In genomic region chr16:1316033-1316405, GRCh38 we compare ENCODE assay signal across 16 cellular contexts. TPM values are rescaled to one million over a fixed set of nuclear protein-coding genes. Genes with fewer than 3 reads are reported as not detected.
DNase-seq lines count a peak whose midpoint lies in the region; ATAC-seq, FAIRE-seq and TF ChIP-seq lines count a peak whose summit lies in the region.
"Had no signal": no experiment of that assay in that cellular context is flagged by ENCODE, and none has a peak within 500 bp of the region (broad histone marks: within the 10 kb centered on the region; RNA-seq: fewer than 3 reads in every experiment).

No MANE protein-coding gene starts in this region.

- H3K4me3 Mint-ChIP-seq in activated naive CD4-positive, alpha-beta T cell treated with anti-CD3 and anti-CD28 coated beads, Interleukin-2, amount 10 ng/mL, durations not matched to agents 7 days and 5 days = no peak overlapping the region
- H3K4me3 Mint-ChIP-seq in activated naive CD4-positive, alpha-beta T cell treated with anti-CD3 and anti-CD28 coated beads for 36 hours = no peak overlapping the region
- no peak overlapping the region for H3K4me3 Mint-ChIP-seq in T-helper 17 cell
- H3K4me3 Mint-ChIP-seq: B cell; CD4-positive, alpha-beta T cell had no signal

- no peak overlapping the region for H3K4me3 ChIP-seq in osteoblast (ENCODE audit: insufficient read depth, low read length)
- H3K4me3 ChIP-seq: GM23248, HAP-1 had no signal

- H3K4me2 ChIP-seq in osteoblast (ENCODE audit: insufficient read depth, low read length) = no peak overlapping the region

- H4K20me1 ChIP-seq in osteoblast (ENCODE audit: insufficient read depth, low read length) = peaks cover 83% of the 10 kb centered on the region

- peaks cover 53% of the 10 kb centered on the region for H3K36me3 Mint-ChIP-seq in activated naive CD4-positive, alpha-beta T cell treated with anti-CD3 and anti-CD28 coated beads, Interleukin-2, amount 10 ng/mL, durations not matched to agents 7 days and 5 days
- H3K36me3 Mint-ChIP-seq in activated naive CD4-positive, alpha-beta T cell treated with anti-CD3 and anti-CD28 coated beads for 36 hours (ENCODE audit: low read depth) = peaks cover 57% of the 10 kb centered on the region
- peaks cover 3% of the 10 kb centered on the region for H3K36me3 Mint-ChIP-seq in T-helper 17 cell (ENCODE audit: low read depth)

- CTCF ChIA-PET in activated naive CD4-positive, alpha-beta T cell treated with anti-CD3 and anti-CD28 coated beads, Interleukin-2, amount 10 ng/mL, durations not matched to agents 7 days and 5 days (lab: Charles Lee) = no interaction called here
- CTCF ChIA-PET in activated naive CD4-positive, alpha-beta T cell treated with anti-CD3 and anti-CD28 coated beads for 36 hours (lab: Charles Lee) = interaction anchor here (1.4 kb wide), 1 partner anchor 47 kb away, joined by 5 read pairs; no protein-coding TSS in a partner anchor

- no peak for TF ChIP-seq CTCF in osteoblast (IDR thresholded peaks at IDR 0.05; ENCODE audit: extremely low read depth, low read depth, low read length)

- no peaks in the 10 kb centered on the region for H3K9me3 ChIP-seq in T-helper 17 cell (ENCODE audit: control insufficient read depth, low read length, poor library complexity, severe bottlenecking)
- H3K9me3 ChIP-seq in osteoblast (ENCODE audit: low read depth, low read length) = no peaks in the 10 kb centered on the region
- H3K9me3 ChIP-seq: HAP-1 had no signal

- intact Hi-C loops in activated naive CD4-positive, alpha-beta T cell treated with anti-CD3 and anti-CD28 coated beads for 36 hours (cut with micrococcal nuclease) = no loop called here

- peaks cover 94% of the 10 kb centered on the region for H3K79me2 ChIP-seq in osteoblast (ENCODE audit: insufficient read depth, low read length)

- no peak overlapping the region for H2AFZ ChIP-seq in osteoblast (ENCODE audit: low read length)
- H2AFZ ChIP-seq: GM23248 had no signal

- peak overlapping the region; percentile 52 for H3K27ac Mint-ChIP-seq in activated naive CD4-positive, alpha-beta T cell treated with anti-CD3 and anti-CD28 coated beads, Interleukin-2, amount 10 ng/mL, durations not matched to agents 7 days and 5 days
- H3K27ac Mint-ChIP-seq in activated naive CD4-positive, alpha-beta T cell treated with anti-CD3 and anti-CD28 coated beads for 36 hours = no peak overlapping the region
- H3K27ac Mint-ChIP-seq in T-helper 17 cell = peak overlapping the region; percentile 41
- H3K27ac Mint-ChIP-seq: B cell; CD4-positive, alpha-beta T cell had no signal

- peaks cover 21% of the 10 kb centered on the region for H3K4me1 Mint-ChIP-seq in activated naive CD4-positive, alpha-beta T cell treated with anti-CD3 and anti-CD28 coated beads, Interleukin-2, amount 10 ng/mL, durations not matched to agents 7 days and 5 days
- H3K4me1 Mint-ChIP-seq in activated naive CD4-positive, alpha-beta T cell treated with anti-CD3 and anti-CD28 coated beads for 36 hours (ENCODE audit: low read depth) = peaks cover 18% of the 10 kb centered on the region
- H3K4me1 Mint-ChIP-seq in T-helper 17 cell = peaks cover 6% of the 10 kb centered on the region

- no peaks in the 10 kb centered on the region for H3K27me3 ChIP-seq in osteoblast (ENCODE audit: insufficient read depth, low read length)

- ATAC-seq in T-helper 17 cell (no peak), GM19467 (IDR thresholded peaks at IDR 0.05; ENCODE audit: unreplicated experiment) (no peak)

- H3K36me3 ChIP-seq in osteoblast (ENCODE audit: insufficient read depth, low read length) = peaks cover 66% of the 10 kb centered on the region

- H3K9me3 Mint-ChIP-seq in activated naive CD4-positive, alpha-beta T cell treated with anti-CD3 and anti-CD28 coated beads, Interleukin-2, amount 10 ng/mL, durations not matched to agents 7 days and 5 days = no peaks in the 10 kb centered on the region
- no peaks in the 10 kb centered on the region for H3K9me3 Mint-ChIP-seq in activated naive CD4-positive, alpha-beta T cell treated with anti-CD3 and anti-CD28 coated beads for 36 hours
- H3K9me3 Mint-ChIP-seq: CD4-positive, alpha-beta T cell had no signal

- no peak for FAIRE-seq in GM12891 (lab: Jason Lieb, UNC)
- FAIRE-seq: A204.1, GM18507 had no signal

- TF ChIP-seq POLR2A in GM12891 (IDR thresholded peaks at IDR 0.05; ENCODE audit: low read depth, low read length) = no peak

- no peaks in the 10 kb centered on the region for H3K27me3 Mint-ChIP-seq in activated naive CD4-positive, alpha-beta T cell treated with anti-CD3 and anti-CD28 coated beads, Interleukin-2, amount 10 ng/mL, durations not matched to agents 7 days and 5 days
- no peaks in the 10 kb centered on the region for H3K27me3 Mint-ChIP-seq in activated naive CD4-positive, alpha-beta T cell treated with anti-CD3 and anti-CD28 coated beads for 36 hours (ENCODE audit: low read depth)
- no peaks in the 10 kb centered on the region for H3K27me3 Mint-ChIP-seq in T-helper 17 cell
- H3K27me3 Mint-ChIP-seq: B cell; CD4-positive, alpha-beta T cell had no signal

- peaks cover 17% of the 10 kb centered on the region for H3K4me1 ChIP-seq in osteoblast (ENCODE audit: insufficient read depth, low read length)

- no peak overlapping the region for H3K27ac ChIP-seq in osteoblast (ENCODE audit: low read depth, low read length)
- H3K27ac ChIP-seq: GM23248 had no signal

- no peak for DNase-seq in activated naive CD4-positive, alpha-beta T cell treated with anti-CD3 and anti-CD28 coated beads, Interleukin-2, amount 10 ng/mL, durations not matched to agents 7 days and 5 days
- no peak for DNase-seq in activated naive CD4-positive, alpha-beta T cell treated with anti-CD3 and anti-CD28 coated beads for 36 hours
- DNase-seq in GM12891 (ENCODE audit: insufficient read length, low spot score) (no peak), T-helper 17 cell (no peak), osteoblast (ENCODE audit: insufficient read length, low spot score, missing footprints) (peak; percentile 79), NOMO-1 (lab: John Stamatoyannopoulos, UW; ENCODE audit: unreplicated experiment in 2 of 2) (no peak)
- DNase-seq: C1 segment of cervical spinal cord; Calu3; CD4-positive, alpha-beta T cell; DMS 273 treated with DMSO at 0.1 percent for 48 hours; GM23248 had no signal

TF ChIP-seq in GM12891, 5 proteins besides CTCF, POLR2A, EP300 and RAD21:
- no peak for TF ChIP-seq PAX5 (IDR thresholded peaks at IDR 0.05; ENCODE audit: insufficient read depth, low read length, severe bottlenecking)
- 0 out of 2 replicates have a peak, but pooled peaks have one; percentile 24 for TF ChIP-seq POLR2AphosphoS5 (IDR thresholded peaks at IDR 0.05; ENCODE audit: low read depth, low read length)

RNA-seq across cellular contexts. Expression of gene UBE2I, which starts 6.6 kb away (rescaled TPM):
- 100 to 1,000 TPM; 273 to 297 TPM for total RNA-seq in activated naive CD4-positive, alpha-beta T cell treated with anti-CD3 and anti-CD28 coated beads for 36 hours
- polyA plus RNA-seq in GM12891 (2012; ENCODE audit: low read depth, missing spikeins) = 113 TPM
- total RNA-seq in T-helper 17 cell (100 to 1,000 TPM; 233 to 249 TPM), osteoblast (37.1 and 49.2 TPM in 2 replicates)

RNA-seq across cellular contexts. Expression of gene BAIAP3, which starts 17.4 kb away (rescaled TPM):
- under 1 TPM; 0.10 to 0.37 TPM for total RNA-seq in activated naive CD4-positive, alpha-beta T cell treated with anti-CD3 and anti-CD28 coated beads for 36 hours
- polyA plus RNA-seq in GM12891 (2012; ENCODE audit: low read depth, missing spikeins) = 0.21 TPM
- total RNA-seq in T-helper 17 cell (10 to 100 TPM; 11.8 to 20.0 TPM), osteoblast (under 0.01 and 0.29 TPM in 2 replicates)

RNA-seq across cellular contexts. Expression of gene TSR3, which starts 35.7 kb away (rescaled TPM):
- total RNA-seq in activated naive CD4-positive, alpha-beta T cell treated with anti-CD3 and anti-CD28 coated beads for 36 hours = 10 to 100 TPM; 48.5 to 50.7 TPM
- polyA plus RNA-seq in GM12891 (2012; ENCODE audit: low read depth, missing spikeins) = 42.4 TPM
- total RNA-seq in T-helper 17 cell = 10 to 100 TPM; 24.4 to 27.7 TPM
- total RNA-seq in osteoblast = 53.6 and 57.8 TPM in 2 replicates

RNA-seq across cellular contexts. Expression of gene GNPTG, which starts 35.7 kb away (rescaled TPM):
- total RNA-seq in activated naive CD4-positive, alpha-beta T cell treated with anti-CD3 and anti-CD28 coated beads for 36 hours = 10 to 100 TPM; 15.9 to 17.3 TPM
- polyA plus RNA-seq in GM12891 (2012; ENCODE audit: low read depth, missing spikeins) = 18.7 TPM
- total RNA-seq in T-helper 17 cell (10 to 100 TPM; 39.2 to 48.0 TPM), osteoblast (67.8 and 69.1 TPM in 2 replicates)
